8 cellular contexts compared by ENCODE assay signal in genomic region chr12:6716031-6716873, GRCh38. TPM values are rescaled to one million over a fixed set of nuclear protein-coding genes. Genes with fewer than 3 reads are reported as not detected.
"Had no signal": no experiment of that assay in that cellular context is flagged by ENCODE, and none has a peak within 500 bp of the region (broad histone marks: within the 10 kb centered on the region; RNA-seq: fewer than 3 reads in every experiment).

No MANE protein-coding gene starts in this region.

RNA-seq across cellular contexts. Expression of gene PIANP, which starts 15.6 kb away (rescaled TPM):
- total RNA-seq: activated CD4-positive, alpha-beta memory T cell treated with anti-CD3 and anti-CD28 coated beads, Interleukin-2, amount 10 ng/mL, durations not matched to agents 7 days and 5 days; activated CD4-positive, alpha-beta T cell treated with anti-CD3 and anti-CD28 coated beads, Interleukin-2, amount 10 ng/mL, durations not matched to agents 7 days and 5 days; activated CD8-positive, alpha-beta memory T cell treated with anti-CD3 and anti-CD28 coated beads, Interleukin-2, amount 10 ng/mL, durations not matched to agents 7 days and 5 days; activated CD8-positive, alpha-beta T cell treated with anti-CD3 and anti-CD28 coated beads, Interleukin-2, amount 10 ng/mL, durations not matched to agents 7 days and 5 days; activated T-helper 2 cell treated with anti-CD3 and anti-CD28 coated beads, Interferon-gamma antibody, Interleukin-2, Interleukin-4, amounts not matched to agents 10 μg/mL and 5 μg/mL and 100 μg/mL, durations not matched to agents 14 hours and 24 hours and 36 hours; ascending aorta; bronchial epithelial cell; T-helper 2 cell treated with Interferon-gamma antibody and Interleukin-4, amounts not matched to agents 100 ng/mL and 5 ng/mL, for 36 hours had no signal
